ENCODE assay signal across 1 cellular context in genomic region chr17:67615011-67615561, GRCh38.
TF ChIP-seq lines count a peak whose summit lies in the region.

No MANE protein-coding gene starts in this region.

TF ChIP-seq in GM23338, 12 proteins besides CTCF, POLR2A, EP300 and RAD21 (continued from another document):
- TF ChIP-seq REST (IDR thresholded peaks at IDR 0.05; ENCODE audit: unreplicated experiment): no peak
- TF ChIP-seq EZH2phosphoT487 (IDR thresholded peaks at IDR 0.05; ENCODE audit: unreplicated experiment): no peak
- TF ChIP-seq STAT1 (IDR thresholded peaks at IDR 0.05; ENCODE audit: unreplicated experiment): no peak
TF ChIP-seq in GM23338: peak in this region for 0.
